ENCODE assay signal across 10 cellular contexts in the genomic region with DNA sequence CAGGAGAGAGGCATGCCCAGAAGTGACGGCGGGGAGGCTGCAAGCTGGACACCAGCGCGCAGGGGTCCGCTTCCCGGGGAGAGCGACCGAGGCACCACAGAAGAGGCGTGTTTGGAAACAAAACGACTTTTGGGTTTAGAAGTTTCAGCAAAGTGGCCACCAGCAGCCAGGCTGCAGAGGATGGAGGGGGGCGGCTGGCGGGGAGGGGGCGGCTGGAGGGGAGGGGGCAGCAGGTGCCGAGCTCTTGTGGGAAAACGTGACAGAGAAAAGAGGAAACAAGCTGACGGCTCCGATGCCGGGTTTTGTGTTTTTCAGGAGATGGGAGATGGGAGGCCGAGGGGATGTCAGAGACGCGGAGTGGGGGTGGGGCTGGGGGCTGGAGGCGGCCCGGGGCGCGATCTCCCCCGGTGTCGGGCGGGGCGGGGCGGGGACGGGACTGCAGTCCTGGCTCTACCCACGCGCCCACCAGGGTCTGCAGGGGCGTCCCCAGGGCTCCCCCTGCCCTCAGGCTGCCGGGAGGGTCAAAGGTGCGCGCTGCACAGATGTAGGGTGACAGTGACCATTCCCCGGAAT. TPM values are rescaled to one million over a fixed set of nuclear protein-coding genes. Genes with fewer than 3 reads are reported as not detected.
DNase-seq lines count a peak whose midpoint lies in the region; ATAC-seq and TF ChIP-seq lines count a peak whose summit lies in the region.
"Had no signal": no experiment of that assay in that cellular context is flagged by ENCODE, and none has a peak within 500 bp of the region (broad histone marks: within the 10 kb centered on the region; RNA-seq: fewer than 3 reads in every experiment).

No MANE protein-coding gene starts in this region.

- no peak for TF ChIP-seq CTCF in DOHH2 (IDR thresholded peaks at IDR 0.05; ENCODE audit: low read depth, low read length, poor library complexity, severe bottlenecking)
- no peak for TF ChIP-seq CTCF in gastrocnemius medialis (IDR thresholded peaks at IDR 0.05 in 4 of 5, conservative IDR thresholded peaks at IDR 0.05 in 1 of 5)
- no peak for TF ChIP-seq CTCF in RWPE1 (conservative IDR thresholded peaks at IDR 0.05; ENCODE audit: low read depth)

- peaks cover 3% of the 10 kb centered on the region for H3K36me3 Mint-ChIP-seq in activated CD4-positive, alpha-beta memory T cell treated with anti-CD3 and anti-CD28 coated beads, Interleukin-2, amount 10 ng/mL, durations not matched to agents 7 days and 5 days (ENCODE audit: low read depth)

- H3K4me3 ChIP-seq in DOHH2 (ENCODE audit: low read length) (peak overlapping the region; percentile 54), iPS-11a (ENCODE audit: low read depth, low read length) (peak overlapping the region; percentile 37), gastrocnemius medialis (peak overlapping the region; percentile 47 to 54 (median 52))

- H3K9me3 Mint-ChIP-seq in activated CD4-positive, alpha-beta memory T cell treated with anti-CD3 and anti-CD28 coated beads, Interleukin-2, amount 10 ng/mL, durations not matched to agents 7 days and 5 days: peaks cover 3% of the 10 kb centered on the region

- no peak for DNase-seq in activated CD4-positive, alpha-beta memory T cell treated with anti-CD3 and anti-CD28 coated beads, Interleukin-2, amount 10 ng/mL, durations not matched to agents 7 days and 5 days
- DNase-seq in gastrocnemius medialis (no peak), RWPE1 (ENCODE audit: low spot score) (no peak), HuH-7 (ENCODE audit: low spot score) (no peak), NCI-H1048 (lab: John Stamatoyannopoulos, UW) (no peak), OCI-M1 (lab: John Stamatoyannopoulos, UW) (no peak)
- DNase-seq: activated CD4-positive, alpha-beta T cell treated with anti-CD3 and anti-CD28 coated beads for 4 hours; NCI-H1417 treated with DMSO at 0.1 percent for 48 hours had no signal

- H3K27me3 ChIP-seq in DOHH2 (ENCODE audit: control insufficient read depth, low read length) (peaks cover 6% of the 10 kb centered on the region), gastrocnemius medialis (peaks cover 0 to 10% (median 3%) of the 10 kb centered on the region in 3 donors)

- CTCF ChIA-PET in activated CD4-positive, alpha-beta memory T cell treated with anti-CD3 and anti-CD28 coated beads, Interleukin-2, amount 10 ng/mL, durations not matched to agents 7 days and 5 days (lab: Charles Lee): interaction anchor here (0.8 kb wide), 1 partner anchor 315 kb away, joined by 3 read pairs; no protein-coding TSS in a partner anchor
- CTCF ChIA-PET in RWPE1 (lab: Yijun Ruan, JAX): no interaction called here

- H3K4me3 Mint-ChIP-seq in activated CD4-positive, alpha-beta memory T cell treated with anti-CD3 and anti-CD28 coated beads, Interleukin-2, amount 10 ng/mL, durations not matched to agents 7 days and 5 days: peak overlapping the region; percentile 53

- ATAC-seq in gastrocnemius medialis: no peak

- H3K36me3 ChIP-seq in DOHH2 (ENCODE audit: control insufficient read depth, low read length) (no peaks in the 10 kb centered on the region), gastrocnemius medialis (no peaks in the 10 kb centered on the region)

- H3K9me3 ChIP-seq in DOHH2 (ENCODE audit: control insufficient read depth, insufficient read depth, low read length): no peaks in the 10 kb centered on the region
- no peaks in the 10 kb centered on the region for H3K9me3 ChIP-seq in gastrocnemius medialis

- no peak overlapping the region for H3K27ac Mint-ChIP-seq in activated CD4-positive, alpha-beta memory T cell treated with anti-CD3 and anti-CD28 coated beads, Interleukin-2, amount 10 ng/mL, durations not matched to agents 7 days and 5 days

- H3K4me1 ChIP-seq in DOHH2 (ENCODE audit: control insufficient read depth, low read length): peaks cover 9% of the 10 kb centered on the region
- no peaks in the 10 kb centered on the region for H3K4me1 ChIP-seq in gastrocnemius medialis

- H3K4me2 ChIP-seq in DOHH2 (ENCODE audit: low read length): peak overlapping the region; percentile 62

- H3F3A ChIP-seq in DOHH2 (ENCODE audit: control insufficient read depth, insufficient read depth): no peaks in the 10 kb centered on the region

- peaks cover 32% of the 10 kb centered on the region for H3K27me3 Mint-ChIP-seq in activated CD4-positive, alpha-beta memory T cell treated with anti-CD3 and anti-CD28 coated beads, Interleukin-2, amount 10 ng/mL, durations not matched to agents 7 days and 5 days

- peaks cover 17% of the 10 kb centered on the region for H3K4me1 Mint-ChIP-seq in activated CD4-positive, alpha-beta memory T cell treated with anti-CD3 and anti-CD28 coated beads, Interleukin-2, amount 10 ng/mL, durations not matched to agents 7 days and 5 days

- intact Hi-C loops in gastrocnemius medialis (cut with DNase I; ENCODE audit: low total_unique reads): loop anchor here (5.0 kb wide), 1 partner anchor 242 kb away; a partner anchor contains a TSS

- H3K27ac ChIP-seq in DOHH2 (ENCODE audit: low read depth, low read length) (no peak overlapping the region), gastrocnemius medialis (peak overlapping the region; percentile 66 to 78 (median 76)), RWPE1 (no peak overlapping the region)

- in situ Hi-C loops in gastrocnemius medialis (cut with MboI; ENCODE audit: low sequenced_read_pairs in 4 of 4): no loop called here

- no peaks in the 10 kb centered on the region for H3K9me2 ChIP-seq in DOHH2 (replicated peaks; ENCODE audit: control insufficient read depth, low read length)

- POLR2A ChIA-PET in activated CD4-positive, alpha-beta memory T cell treated with anti-CD3 and anti-CD28 coated beads, Interleukin-2, amount 10 ng/mL, durations not matched to agents 7 days and 5 days (lab: Charles Lee): no interaction called here
- POLR2A ChIA-PET in RWPE1 (lab: Yijun Ruan, JAX; ENCODE audit: low non-redundant PET): no interaction called here

- TF ChIP-seq POLR2A in gastrocnemius medialis (IDR thresholded peaks at IDR 0.05): no peak

- no peaks in the 10 kb centered on the region for H3K79me2 ChIP-seq in DOHH2 (ENCODE audit: control insufficient read depth, low read length)

- no peaks in the 10 kb centered on the region for H4K20me1 ChIP-seq in DOHH2 (ENCODE audit: control insufficient read depth, insufficient read depth, low read depth, low read length)

RNA-seq across cellular contexts. Expression of a gene that starts 32.1 kb away (rescaled TPM):
- 1 to 10 TPM; 2.5 to 2.8 TPM for total RNA-seq in activated CD4-positive, alpha-beta memory T cell treated with anti-CD3 and anti-CD28 coated beads, Interleukin-2, amount 10 ng/mL, durations not matched to agents 7 days and 5 days
- 10 to 100 TPM in 2 of 4 donors, 1 to 10 TPM in 2; 6.3 to 14.4 (median 10.8) TPM for total RNA-seq in gastrocnemius medialis

Comparison
In these comparisons a context has a peak if more than half of its experiments do, and no peak if none do; other contexts are left out.
1. H3K27ac ChIP-seq: peak in gastrocnemius medialis (4 of 4); none in DOHH2 (single experiment) and RWPE1 (single experiment).
2. Peak in every context shown above with its lines, with median percentiles within 50 percentile points of each other: H3K4me3 ChIP-seq.